ENCODE assay signal across 24 cellular contexts in the genomic region with DNA sequence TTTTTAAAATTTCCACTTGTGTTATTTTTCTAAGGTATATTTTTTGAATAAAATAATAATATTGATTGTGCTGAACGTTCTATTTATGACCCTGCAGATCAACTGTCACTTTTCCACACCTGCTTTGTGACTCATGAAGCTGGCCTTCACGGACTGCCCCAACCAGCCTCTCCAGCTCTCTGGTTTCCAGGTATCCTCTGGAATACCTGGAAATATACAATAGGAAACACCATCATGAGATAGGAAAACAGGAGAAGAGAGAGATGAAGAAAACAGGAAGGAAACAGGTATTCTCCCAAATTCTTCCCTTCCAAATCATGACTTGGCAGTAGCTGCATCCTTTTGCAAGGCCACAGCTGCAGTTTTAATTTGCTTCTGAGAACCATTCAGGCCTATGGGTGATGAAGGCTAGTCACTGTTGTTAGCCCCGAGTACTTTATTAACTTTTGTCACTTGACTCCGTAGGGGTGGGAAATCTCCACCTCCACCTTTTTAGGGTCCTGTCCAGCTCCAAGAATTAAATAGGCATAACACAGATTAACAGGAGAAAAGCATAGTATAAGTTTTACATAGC.
DNase-seq lines count a peak whose midpoint lies in the region; ATAC-seq, FAIRE-seq and TF ChIP-seq lines count a peak whose summit lies in the region.
"Had no signal": no experiment of that assay in that cellular context is flagged by ENCODE, and none has a peak within 500 bp of the region (broad histone marks: within the 10 kb centered on the region; RNA-seq: fewer than 3 reads in every experiment).

No MANE protein-coding gene starts in this region.

- TF ChIP-seq POLR2A in tibial nerve (IDR thresholded peaks at IDR 0.05) = no peak

- H3K4me3 Mint-ChIP-seq in nephron progenitor cell = no peak overlapping the region
- H3K4me3 Mint-ChIP-seq: activated CD4-positive, alpha-beta memory T cell treated with anti-CD3 and anti-CD28 coated beads, Interleukin-2, amount 10 ng/mL, durations not matched to agents 7 days and 5 days; activated naive CD8-positive, alpha-beta T cell treated with anti-CD3 and anti-CD28 coated beads for 36 hours; T-cell had no signal

- H3K4me1 ChIP-seq in left ventricle myocardium inferior (peaks cover 6% of the 10 kb centered on the region), tibial nerve (no peaks in the 10 kb centered on the region)
- H3K4me1 ChIP-seq: upper lobe of right lung had no signal

- peaks cover 20% of the 10 kb centered on the region for H3K4me1 Mint-ChIP-seq in nephron progenitor cell
- H3K4me1 Mint-ChIP-seq: activated CD4-positive, alpha-beta memory T cell treated with anti-CD3 and anti-CD28 coated beads, Interleukin-2, amount 10 ng/mL, durations not matched to agents 7 days and 5 days; activated naive CD8-positive, alpha-beta T cell treated with anti-CD3 and anti-CD28 coated beads for 36 hours; T-cell had no signal

- H3K4me3 ChIP-seq in left ventricle myocardium inferior (no peak overlapping the region), bronchial epithelial cell (ENCODE audit: low read depth, low read length) (no peak overlapping the region), tibial nerve (no peak overlapping the region)
- H3K4me3 ChIP-seq: upper lobe of right lung had no signal

- H3K27me3 ChIP-seq in left ventricle myocardium inferior (ENCODE audit: low read depth) (no peaks in the 10 kb centered on the region), bronchial epithelial cell (ENCODE audit: control insufficient read depth, insufficient read depth, low read length) (no peaks in the 10 kb centered on the region), tibial nerve (no peaks in the 10 kb centered on the region)
- H3K27me3 ChIP-seq: neutrophil, upper lobe of right lung had no signal

- TF ChIP-seq CTCF in left ventricle myocardium inferior (IDR thresholded peaks at IDR 0.05; ENCODE audit: borderline replicate concordance) = no peak
- TF ChIP-seq CTCF in bronchial epithelial cell (IDR thresholded peaks at IDR 0.05; ENCODE audit: insufficient read depth, low read length, severe bottlenecking) = no peak
- no peak for TF ChIP-seq CTCF in nephron progenitor cell (IDR thresholded peaks at IDR 0.05)
- no peak for TF ChIP-seq CTCF in tibial nerve (IDR thresholded peaks at IDR 0.05)

- peak overlapping the region; percentile 98 for H3K27ac Mint-ChIP-seq in nephron progenitor cell
- H3K27ac Mint-ChIP-seq in activated naive CD4-positive, alpha-beta T cell treated with anti-CD3 and anti-CD28 coated beads, Interleukin-2, amount 50 U/mL, for 72 hours = no peak overlapping the region
- H3K27ac Mint-ChIP-seq: activated CD4-positive, alpha-beta memory T cell treated with anti-CD3 and anti-CD28 coated beads, Interleukin-2, amount 10 ng/mL, durations not matched to agents 7 days and 5 days; activated naive CD8-positive, alpha-beta T cell treated with anti-CD3 and anti-CD28 coated beads for 36 hours; activated T-helper 2 cell treated with anti-CD3 and anti-CD28 coated beads, Interferon-gamma antibody, Interleukin-2, Interleukin-4, amounts not matched to agents 10 μg/mL and 5 μg/mL and 100 μg/mL, durations not matched to agents 14 hours and 24 hours and 36 hours; T-cell had no signal

- intact Hi-C loops in left ventricle myocardium inferior (cut with micrococcal nuclease) = no loop called here
- intact Hi-C loops in cardiac septum (cut with DNase I) = loop anchor here (10.0 kb wide), 1 partner anchor 912 kb away; the partner anchor contains the start of gene EPHA3
- intact Hi-C loops in posterior cingulate gyrus (cut with DNase I) = no loop called here

- ATAC-seq in activated naive CD4-positive, alpha-beta T cell treated with anti-CD3 and anti-CD28 coated beads, Interleukin-2, amount 50 U/mL, for 72 hours = no peak
- ATAC-seq: left lobe of liver, T-cell, upper lobe of right lung had no signal

- H3K36me3 Mint-ChIP-seq in nephron progenitor cell (ENCODE audit: low read depth) = peaks cover 6% of the 10 kb centered on the region
- no peaks in the 10 kb centered on the region for H3K36me3 Mint-ChIP-seq in activated naive CD4-positive, alpha-beta T cell treated with anti-CD3 and anti-CD28 coated beads, Interleukin-2, amount 50 U/mL, for 72 hours
- H3K36me3 Mint-ChIP-seq: activated naive CD8-positive, alpha-beta T cell treated with anti-CD3 and anti-CD28 coated beads for 36 hours had no signal

- no peak for DNase-seq in left ventricle myocardium inferior
- DNase-seq in cardiac septum (ENCODE audit: low spot score) = no peak
- DNase-seq in bronchial epithelial cell (ENCODE audit: low read depth) = peak; percentile 10
- no peak for DNase-seq in nephron progenitor cell
- DNase-seq in tibial nerve (ENCODE audit: low spot score in 2 of 2) = no peak
- DNase-seq in SIG-M5 (lab: John Stamatoyannopoulos, UW) = no peak
- no peak for DNase-seq in activated naive CD4-positive, alpha-beta T cell treated with anti-CD3 and anti-CD28 coated beads, Interleukin-2, amount 50 U/mL, for 72 hours (ENCODE audit: low spot score in 2 of 2)
- DNase-seq in posterior cingulate gyrus = no peak
- DNase-seq: ACHN; activated CD4-positive, alpha-beta memory T cell treated with anti-CD3 and anti-CD28 coated beads, Interleukin-2, amount 10 ng/mL, durations not matched to agents 7 days and 5 days; activated naive CD8-positive, alpha-beta T cell treated with anti-CD3 and anti-CD28 coated beads for 36 hours; cerebellar nuclear complex; NCI-H1048; NCI-H1930; small intestine; stimulated activated CD4-positive, alpha-beta T cell treated with anti-CD3 and anti-CD28 coated beads, Interleukin-2, amount 100 ng/mL, for 24 hours; T-cell; upper lobe of right lung had no signal

- FAIRE-seq in bronchial epithelial cell (lab: Jason Lieb, UNC) = no peak
- FAIRE-seq: GM12892, H54, small intestine had no signal

- peaks cover 18% of the 10 kb centered on the region for H3K9me3 ChIP-seq in left ventricle myocardium inferior (replicated peaks)
- no peaks in the 10 kb centered on the region for H3K9me3 ChIP-seq in tibial nerve
- H3K9me3 ChIP-seq: neutrophil, upper lobe of right lung had no signal

- peaks cover 10% of the 10 kb centered on the region for H3K9me3 Mint-ChIP-seq in nephron progenitor cell
- peaks cover 8 to 11% of the 10 kb centered on the region in 2 donors for H3K9me3 Mint-ChIP-seq in activated naive CD4-positive, alpha-beta T cell treated with anti-CD3 and anti-CD28 coated beads, Interleukin-2, amount 50 U/mL, for 72 hours
- H3K9me3 Mint-ChIP-seq: activated naive CD8-positive, alpha-beta T cell treated with anti-CD3 and anti-CD28 coated beads for 36 hours had no signal

- no peaks in the 10 kb centered on the region for H3K27me3 Mint-ChIP-seq in nephron progenitor cell (ENCODE audit: low read depth, poor library complexity)
- H3K27me3 Mint-ChIP-seq: activated CD4-positive, alpha-beta memory T cell treated with anti-CD3 and anti-CD28 coated beads, Interleukin-2, amount 10 ng/mL, durations not matched to agents 7 days and 5 days; activated naive CD8-positive, alpha-beta T cell treated with anti-CD3 and anti-CD28 coated beads for 36 hours; T-cell had no signal

- H3K27ac ChIP-seq in left ventricle myocardium inferior (replicated peaks) = peak overlapping the region; percentile 47
- no peak overlapping the region for H3K27ac ChIP-seq in tibial nerve
- H3K27ac ChIP-seq: C4-2B, neutrophil, upper lobe of right lung had no signal

- TF ChIP-seq EP300 in tibial nerve (IDR thresholded peaks at IDR 0.05) = no peak

- WGBS in tibial nerve, 2 donors = 64 to 66% methylated on average over 4 of the region's 4 CpGs

- H3K36me3 ChIP-seq in left ventricle myocardium inferior (no peaks in the 10 kb centered on the region), bronchial epithelial cell (ENCODE audit: control insufficient read depth, insufficient read depth, low read length) (no peaks in the 10 kb centered on the region), tibial nerve (no peaks in the 10 kb centered on the region)
- H3K36me3 ChIP-seq: neutrophil, upper lobe of right lung had no signal
